ENCODE assay signal across 8 cellular contexts in genomic region chr10:61899997-61900828, GRCh38. TPM values are rescaled to one million over a fixed set of nuclear protein-coding genes. Genes with fewer than 3 reads are reported as not detected.
A peak's percentile ranks its signal among the peaks of the same experiment; 100 is the strongest.
DNase-seq lines count a peak whose midpoint lies in the region; ATAC-seq, FAIRE-seq and TF ChIP-seq lines count a peak whose summit lies in the region.

No MANE protein-coding gene starts in this region.

- H3K36me3 Mint-ChIP-seq in T-helper 1 cell treated with Interleukin-12 subunit alpha and Interleukin-12 subunit beta and Interleukin-4 antibody, amounts not matched to agents 30 μg/mL and 1 μg/mL, for 36 hours (ENCODE audit: low read depth) = peaks cover 17% of the 10 kb centered on the region

- peaks cover 29% of the 10 kb centered on the region for H3K79me2 ChIP-seq in smooth muscle cell (ENCODE audit: low read depth)

- no peaks in the 10 kb centered on the region for H3K9me3 Mint-ChIP-seq in T-helper 1 cell treated with Interleukin-12 subunit alpha and Interleukin-12 subunit beta and Interleukin-4 antibody, amounts not matched to agents 30 μg/mL and 1 μg/mL, for 36 hours

- H3K27ac Mint-ChIP-seq in T-helper 1 cell treated with Interleukin-12 subunit alpha and Interleukin-12 subunit beta and Interleukin-4 antibody, amounts not matched to agents 30 μg/mL and 1 μg/mL, for 36 hours = peak overlapping the region; percentile 99

- H3K4me3 ChIP-seq in cardiac fibroblast (replicated peaks in 1 of 2; ENCODE audit: low read depth in 2 of 2, low read length in 2 of 2) (peak overlapping the region; percentile 81 to 86), smooth muscle cell (peak overlapping the region; percentile 81)

- H3K9me3 ChIP-seq in smooth muscle cell (replicated peaks; ENCODE audit: low read depth) = no peaks in the 10 kb centered on the region

- no peaks in the 10 kb centered on the region for H3K27me3 Mint-ChIP-seq in T-helper 1 cell treated with Interleukin-12 subunit alpha and Interleukin-12 subunit beta and Interleukin-4 antibody, amounts not matched to agents 30 μg/mL and 1 μg/mL, for 36 hours (ENCODE audit: low read depth)

- WGBS in smooth muscle cell (ENCODE audit: low lambda C conversion rate) = 2% methylated on average over 25 of the region's 25 CpGs

- peak; percentile 96 for FAIRE-seq in islet of Langerhans (lab: Jason Lieb, UNC)

- H4K20me1 ChIP-seq in smooth muscle cell (ENCODE audit: low read depth) = peaks cover 14% of the 10 kb centered on the region

- H3K27ac ChIP-seq in smooth muscle cell (ENCODE audit: low read depth) = peak overlapping the region; percentile 97

- peaks cover 26% of the 10 kb centered on the region for H3F3A ChIP-seq in smooth muscle cell (ENCODE audit: low read depth)

- no peak for TF ChIP-seq CTCF in cardiac fibroblast (IDR thresholded peaks at IDR 0.05; ENCODE audit: low read depth, low read length)
- TF ChIP-seq CTCF in smooth muscle cell (IDR thresholded peaks at IDR 0.05; ENCODE audit: borderline replicate concordance, insufficient read depth, poor library complexity, severe bottlenecking) = no peak

- DNase-seq in Right ventricle myocardium inferior (ENCODE audit: missing footprints) (no peak), cardiac septum (ENCODE audit: low spot score) (no peak), NCI-H146 treated with DMSO at 0.1 percent for 48 hours (lab: John Stamatoyannopoulos, UW; ENCODE audit: unreplicated experiment) (peak; percentile 83), cardiac fibroblast (ENCODE audit: low read depth in 2 of 2) (peak; percentile 76 to 82), smooth muscle cell (lab: John Stamatoyannopoulos, UW; ENCODE audit: unreplicated experiment) (no peak)

- H3K4me2 ChIP-seq in smooth muscle cell = peak overlapping the region; percentile 95

- H3K4me1 ChIP-seq in smooth muscle cell (ENCODE audit: low read depth) = peaks cover 27% of the 10 kb centered on the region

- no peaks in the 10 kb centered on the region for H3K27me3 ChIP-seq in smooth muscle cell (ENCODE audit: low read depth)

- H2AFZ ChIP-seq in smooth muscle cell (ENCODE audit: low read depth) = peak overlapping the region; percentile 100

- intact Hi-C loops in Right ventricle myocardium inferior (cut with DNase I) (loop anchor here (2.0 to 5.0 kb wide), 3 partner anchors 42 to 147 kb away; no protein-coding TSS in a partner anchor), cardiac septum (cut with DNase I) (loop anchor here (5.0 kb wide), 4 partner anchors 42 to 342 kb away; no protein-coding TSS in a partner anchor)

- peak overlapping the region; percentile 99 for H3K4me3 Mint-ChIP-seq in T-helper 1 cell treated with Interleukin-12 subunit alpha and Interleukin-12 subunit beta and Interleukin-4 antibody, amounts not matched to agents 30 μg/mL and 1 μg/mL, for 36 hours

- ATAC-seq in Right ventricle myocardium inferior = peak; percentile 23
- peak; percentile 40 for ATAC-seq in HG02840 (IDR thresholded peaks at IDR 0.05; ENCODE audit: low FRiP score, unreplicated experiment)

- H3K36me3 ChIP-seq in smooth muscle cell (ENCODE audit: low read depth) = no peaks in the 10 kb centered on the region

- H3K9ac ChIP-seq in smooth muscle cell (ENCODE audit: low read depth) = peak overlapping the region; percentile 99

- H3K4me1 Mint-ChIP-seq in T-helper 1 cell treated with Interleukin-12 subunit alpha and Interleukin-12 subunit beta and Interleukin-4 antibody, amounts not matched to agents 30 μg/mL and 1 μg/mL, for 36 hours (ENCODE audit: low read depth) = peaks cover 45% of the 10 kb centered on the region

RNA-seq across cellular contexts. Expression of gene ARID5B, which starts 1.3 kb away (rescaled TPM):
- 14.0 TPM for total RNA-seq in Right ventricle myocardium inferior
- 25.2 TPM for total RNA-seq in cardiac septum
- 67.6 and 69.4 TPM in 2 replicates for total RNA-seq in smooth muscle cell
- polyA plus RNA-seq in smooth muscle cell = 49.0 and 52.7 TPM in 2 replicates

Comparison
In these comparisons a context has a peak if more than half of its experiments do, and no peak if none do; other contexts are left out.
1. DNase-seq: peak in NCI-H146 treated with DMSO at 0.1 percent for 48 hours (single experiment) and cardiac fibroblast (2 of 2); none in Right ventricle myocardium inferior (single experiment), cardiac septum (single experiment) and smooth muscle cell (single experiment).